In genomic region chr14:71187633-71188356, GRCh38 we compare ENCODE assay signal across 19 cellular contexts.
A peak's percentile ranks its signal among the peaks of the same experiment; 100 is the strongest.
DNase-seq lines count a peak whose midpoint lies in the region; TF ChIP-seq lines count a peak whose summit lies in the region.
"Had no signal": no experiment of that assay in that cellular context is flagged by ENCODE, and none has a peak within 500 bp of the region (broad histone marks: within the 10 kb centered on the region; RNA-seq: fewer than 3 reads in every experiment).

No MANE protein-coding gene starts in this region.

- H3K9me3 Mint-ChIP-seq in Caco-2 (ENCODE audit: unreplicated experiment) (peaks cover 9% of the 10 kb centered on the region), neural crest cell (peaks cover 3% of the 10 kb centered on the region)
- peaks cover 0 to 5% (median 0%) of the 10 kb centered on the region in 5 donors for H3K9me3 Mint-ChIP-seq in CD8-positive, alpha-beta memory T cell

- H3K36me3 Mint-ChIP-seq in Caco-2 (ENCODE audit: insufficient read depth, unreplicated experiment) (no peaks in the 10 kb centered on the region), neural crest cell (ENCODE audit: low read depth) (peaks cover 3% of the 10 kb centered on the region)
- peaks cover 0 to 13% (median 2%) of the 10 kb centered on the region in 3 donors for H3K36me3 Mint-ChIP-seq in CD8-positive, alpha-beta memory T cell

- H3K27ac Mint-ChIP-seq in Caco-2 (ENCODE audit: unreplicated experiment) (peak overlapping the region; percentile 95), neural crest cell (ENCODE audit: unreplicated experiment) (peak overlapping the region; percentile 37)
- no peak overlapping the region for H3K27ac Mint-ChIP-seq in CD8-positive, alpha-beta memory T cell

- H3K36me3 ChIP-seq in Caco-2 (ENCODE audit: control insufficient read depth, insufficient read depth, low read length): no peaks in the 10 kb centered on the region
- no peaks in the 10 kb centered on the region for H3K36me3 ChIP-seq in HUES64 (ENCODE audit: insufficient read depth, low read length)
- H3K36me3 ChIP-seq in mammary epithelial cell (ENCODE audit: insufficient read depth, low read length): no peaks in the 10 kb centered on the region
- H3K36me3 ChIP-seq in CD8-positive, alpha-beta memory T cell (ENCODE audit: insufficient read depth, low read length): no peaks in the 10 kb centered on the region
- H3K36me3 ChIP-seq: BLaER1, gastrocnemius medialis had no signal

- no peak for TF ChIP-seq CTCF in Caco-2 (IDR thresholded peaks at IDR 0.05; ENCODE audit: insufficient read depth in 1 of 2, low read depth in 1 of 2, low read length in 1 of 2, severe bottlenecking in 1 of 2, unreplicated experiment in 1 of 2)
- TF ChIP-seq CTCF in fibroblast of pulmonary artery (IDR thresholded peaks at IDR 0.05; ENCODE audit: low read length, missing control alignments): no peak
- no peak for TF ChIP-seq CTCF in neural crest cell (conservative IDR thresholded peaks at IDR 0.05)
- no peak for TF ChIP-seq CTCF in mammary epithelial cell (conservative IDR thresholded peaks at IDR 0.05 in 1 of 2, IDR thresholded peaks at IDR 0.05 in 1 of 2; ENCODE audit: extremely low read depth in 1 of 2, insufficient read depth in 1 of 2, low read depth in 1 of 2, low read length in 2 of 2)
- TF ChIP-seq CTCF in RWPE1 (conservative IDR thresholded peaks at IDR 0.05; ENCODE audit: low read depth): no peak

- 63% methylated on average over 11 of the region's 11 CpGs for WGBS in HUES64
- WGBS in mammary epithelial cell (ENCODE audit: low coverage, missing lambda C conversion rate): 81% methylated on average over 10 of the region's 11 CpGs

- no TSS peak for BruUV-seq in Caco-2 (replicated peaks; lab: Mats Ljungman, UMichigan)
- no TSS peak for BruUV-seq in mammary epithelial cell (replicated peaks; lab: Mats Ljungman, UMichigan)

- H3K4me1 ChIP-seq in Caco-2 (peaks cover 31% of the 10 kb centered on the region), HUES64 (ENCODE audit: insufficient read depth, low read length) (peaks cover 14% of the 10 kb centered on the region; the same call in 1 of the 2 replicates), mammary epithelial cell (ENCODE audit: insufficient read depth, low read length) (no peaks in the 10 kb centered on the region)
- H3K4me1 ChIP-seq in CD8-positive, alpha-beta memory T cell (ENCODE audit: insufficient read depth, low read length): no peaks in the 10 kb centered on the region
- H3K4me1 ChIP-seq: A549, BLaER1, gastrocnemius medialis had no signal

- H3K9me3 ChIP-seq in Caco-2: no peaks in the 10 kb centered on the region
- 0 out of 2 replicates have a peak, but pooled peaks cover 5% of the 10 kb centered on the region for H3K9me3 ChIP-seq in HUES64 (ENCODE audit: insufficient read depth, low read depth, low read length)
- H3K9me3 ChIP-seq in mammary epithelial cell (replicated peaks; ENCODE audit: insufficient read depth, low read length): no peaks in the 10 kb centered on the region
- no peaks in the 10 kb centered on the region for H3K9me3 ChIP-seq in CD8-positive, alpha-beta memory T cell (ENCODE audit: low read length)
- H3K9me3 ChIP-seq: A549, BLaER1, gastrocnemius medialis had no signal

- H3K4me3 ChIP-seq in Caco-2 (ENCODE audit: low read depth, low read length) (no peak overlapping the region), HUES64 (ENCODE audit: low read length) (no peak overlapping the region), fibroblast of pulmonary artery (replicated peaks; ENCODE audit: low read depth, low read length) (no peak overlapping the region), mammary epithelial cell (replicated peaks in 1 of 3; ENCODE audit: insufficient read depth in 1 of 3, low read depth in 2 of 3, low read length in 3 of 3) (no peak overlapping the region)
- H3K4me3 ChIP-seq in CD8-positive, alpha-beta memory T cell (ENCODE audit: low read length): no peak overlapping the region
- H3K4me3 ChIP-seq: A549, BLaER1, gastrocnemius medialis had no signal

- H3K9ac ChIP-seq in HUES64 (ENCODE audit: low read depth, low read length): peak overlapping the region; percentile 15; the same call in 1 of the 2 replicates
- no peak overlapping the region for H3K9ac ChIP-seq in mammary epithelial cell (ENCODE audit: insufficient read depth, low read length)
- H3K9ac ChIP-seq: BLaER1 had no signal

- H3K27ac ChIP-seq in HUES64 (ENCODE audit: low read depth, low read length) (peak overlapping the region; percentile 54), mammary epithelial cell (ENCODE audit: insufficient read depth, low read depth, low read length) (no peak overlapping the region), RWPE1 (no peak overlapping the region)
- no peak overlapping the region for H3K27ac ChIP-seq in CD8-positive, alpha-beta memory T cell (ENCODE audit: low read depth, low read length)
- H3K27ac ChIP-seq: A549, BLaER1, gastrocnemius medialis had no signal

- CTCF ChIA-PET in Caco-2 (lab: Charles Lee) (interaction anchor here (0.6 to 1.6 kb wide), 4 partner anchors 20 to 134 kb away, joined by 4 to 5 read pairs (median 5); no protein-coding TSS in a partner anchor), mammary epithelial cell (lab: Charles Lee; ENCODE audit: low non-redundant PET) (no interaction called here), RWPE1 (lab: Yijun Ruan, JAX) (interaction anchor here (0.6 kb wide), 1 partner anchor 550 kb away, joined by 5 read pairs; no protein-coding TSS in a partner anchor)
- CTCF ChIA-PET in CD8-positive, alpha-beta memory T cell (lab: Charles Lee): no interaction called here

- H3K4me1 Mint-ChIP-seq in Caco-2 (ENCODE audit: low read depth, unreplicated experiment) (peaks cover 22% of the 10 kb centered on the region), neural crest cell (peaks cover 26% of the 10 kb centered on the region)
- H3K4me1 Mint-ChIP-seq in CD8-positive, alpha-beta memory T cell: no peaks in the 10 kb centered on the region

- no peak overlapping the region for H2AFZ ChIP-seq in mammary epithelial cell (ENCODE audit: low read depth, low read length)

- POLR2A ChIA-PET in Caco-2 (lab: Charles Lee): interaction anchor here (0.5 to 0.7 kb wide), 3 partner anchors 17 to 136 kb away, joined by 3 to 10 read pairs (median 3); no protein-coding TSS in a partner anchor
- POLR2A ChIA-PET in CD8-positive, alpha-beta memory T cell (lab: Charles Lee): no interaction called here
- POLR2A ChIA-PET in RWPE1 (lab: Yijun Ruan, JAX; ENCODE audit: low non-redundant PET): no interaction called here

- no peaks in the 10 kb centered on the region for H3K79me2 ChIP-seq in mammary epithelial cell (ENCODE audit: insufficient read depth, low read length)

- no peaks in the 10 kb centered on the region for H4K20me1 ChIP-seq in mammary epithelial cell (ENCODE audit: insufficient read depth, low read length)
- H4K20me1 ChIP-seq: BLaER1 had no signal

- dilution Hi-C loops in mammary epithelial cell (cut with HindIII; ENCODE audit: low sequenced_read_pairs): no loop called here

- H3K4me3 Mint-ChIP-seq in Caco-2 (ENCODE audit: unreplicated experiment) (peak overlapping the region; percentile 48), neural crest cell (no peak overlapping the region)
- no peak overlapping the region for H3K4me3 Mint-ChIP-seq in CD8-positive, alpha-beta memory T cell

- no peaks in the 10 kb centered on the region for H3K27me3 Mint-ChIP-seq in Caco-2 (ENCODE audit: insufficient read depth, unreplicated experiment)
- no peaks in the 10 kb centered on the region for H3K27me3 Mint-ChIP-seq in neural crest cell (ENCODE audit: low read depth)
- H3K27me3 Mint-ChIP-seq in CD8-positive, alpha-beta memory T cell: peaks cover 1 to 12% of the 10 kb centered on the region in 2 donors

- in situ Hi-C loops in mammary epithelial cell (cut with MboI; ENCODE audit: low sequenced_read_pairs in 2 of 2): no loop called here

- intact Hi-C loops in Caco-2 (cut with micrococcal nuclease; ENCODE audit: unreplicated experiment): loop anchor here (1.0 to 2.0 kb wide), 4 partner anchors 12 to 133 kb away; partner anchors contain the start of gene SIPA1L1
- intact Hi-C loops in mammary epithelial cell (cut with micrococcal nuclease): no loop called here

- no peaks in the 10 kb centered on the region for H3K27me3 ChIP-seq in Caco-2 (replicated peaks; ENCODE audit: control insufficient read depth, insufficient read depth, low read length)
- H3K27me3 ChIP-seq in HUES64 (ENCODE audit: insufficient read depth, low read length): no peaks in the 10 kb centered on the region
- no peaks in the 10 kb centered on the region for H3K27me3 ChIP-seq in mammary epithelial cell (ENCODE audit: insufficient read depth, low read length)
- no peaks in the 10 kb centered on the region for H3K27me3 ChIP-seq in CD8-positive, alpha-beta memory T cell (ENCODE audit: insufficient read depth, low read length, poor library complexity, severe bottlenecking)
- H3K27me3 ChIP-seq: BLaER1, gastrocnemius medialis had no signal

- H3K4me2 ChIP-seq in mammary epithelial cell (ENCODE audit: insufficient read depth, low read depth, low read length): no peak overlapping the region
- H3K4me2 ChIP-seq: A549, BLaER1 had no signal

- DNase-seq in Caco-2: peak; percentile 72 to 82
- DNase-seq in fibroblast of pulmonary artery (ENCODE audit: low read depth): peak; percentile 45
- no peak for DNase-seq in neural crest cell (ENCODE audit: low read depth, low spot score)
- no peak for DNase-seq in mammary epithelial cell
- DNase-seq in CD8-positive, alpha-beta memory T cell: no peak
- no peak for DNase-seq in HPDE6-E6E7 (ENCODE audit: extremely low spot score)
- DNase-seq in RWPE1 (ENCODE audit: low spot score): no peak
- DNase-seq: activated CD4-positive, alpha-beta T cell treated with anti-CD3 and anti-CD28 coated beads, Interleukin-2, amount 50 U/mL, for 48 hours; activated T-cell treated with anti-CD3 and anti-CD28 coated beads for 4 hours; gastrocnemius medialis; NCI-H187; NCI-H748 treated with DMSO at 0.1 percent for 48 hours; nucleus accumbens; OCI-M1; SHP77 treated with DMSO at 0.1 percent for 48 hours; T-helper 2 cell had no signal

Comparison
In these comparisons a context has a peak if more than half of its experiments do, and no peak if none do; other contexts are left out.
1. DNase-seq: peak in Caco-2 (2 of 2) and fibroblast of pulmonary artery (single experiment); none in neural crest cell (single experiment), mammary epithelial cell (single experiment), CD8-positive, alpha-beta memory T cell (0 of 5), HPDE6-E6E7 (single experiment) and RWPE1 (single experiment).
2. H3K27ac Mint-ChIP-seq: peak in Caco-2 (single experiment) and neural crest cell (single experiment); none in CD8-positive, alpha-beta memory T cell (0 of 8).
3. CTCF ChIA-PET loops: an anchor here in Caco-2 (0.6 to 1.6 kb wide) and RWPE1 (0.6 kb wide); none called in mammary epithelial cell and CD8-positive, alpha-beta memory T cell.